8 cellular contexts compared by ENCODE assay signal in genomic region chr11:111565111-111565720, GRCh38. TPM values are rescaled to one million over a fixed set of nuclear protein-coding genes. Genes with fewer than 3 reads are reported as not detected.
DNase-seq lines count a peak whose midpoint lies in the region; ATAC-seq and TF ChIP-seq lines count a peak whose summit lies in the region.

No MANE protein-coding gene starts in this region.

- H3K4me1 ChIP-seq in adipocyte (ENCODE audit: control insufficient read depth, insufficient read depth, low read length) (peaks cover 25% of the 10 kb centered on the region), heart right ventricle (peaks cover 0 to 13% (median 0%) of the 10 kb centered on the region in 9 donors)

- no peak overlapping the region for H3K4me3 ChIP-seq in adipocyte (ENCODE audit: low read length)
- no peak overlapping the region for H3K4me3 ChIP-seq in heart right ventricle

- H3K36me3 ChIP-seq in adipocyte (ENCODE audit: control insufficient read depth, insufficient read depth, low read length, severe bottlenecking): peaks cover 4% of the 10 kb centered on the region
- peaks cover 0 to 8% (median 0%) of the 10 kb centered on the region in 9 donors for H3K36me3 ChIP-seq in heart right ventricle

- intact Hi-C loops in heart right ventricle (cut with DNase I): loop anchor here in 9 of 10 donors (1.0 to 10.0 kb wide), 7 partner anchors 210 to 280 kb away; no protein-coding TSS in a partner anchor
- intact Hi-C loops in sciatic nerve (cut with DNase I): loop anchor here (10.0 kb wide), 1 partner anchor 280 kb away; no protein-coding TSS in a partner anchor

- H3K27ac ChIP-seq in heart right ventricle: no peak overlapping the region

- H3K27me3 ChIP-seq in adipocyte (replicated peaks; ENCODE audit: control insufficient read depth, insufficient read depth, low read length) (no peaks in the 10 kb centered on the region), heart right ventricle (no peaks in the 10 kb centered on the region)

- WGBS in heart right ventricle, 2 donors: 68% methylated on average over 4 of the region's 4 CpGs

- peak; percentile 83 to 94 (median 93) for TF ChIP-seq CTCF in heart right ventricle (IDR thresholded peaks at IDR 0.05)

- no peak overlapping the region for H3K9ac ChIP-seq in adipocyte (ENCODE audit: low read length)

- ATAC-seq in heart right ventricle: peak in 7 of 8 donors; percentile 30 to 54 (median 39)
- peak; percentile 61 for ATAC-seq in sciatic nerve
- no peak for ATAC-seq in HG03196 (IDR thresholded peaks at IDR 0.05; ENCODE audit: unreplicated experiment)

- no peaks in the 10 kb centered on the region for H3K9me3 ChIP-seq in adipocyte (ENCODE audit: control insufficient read depth, low read length)
- no peaks in the 10 kb centered on the region for H3K9me3 ChIP-seq in heart right ventricle

- peak; percentile 65 for DNase-seq in GM03348 (ENCODE audit: low spot score)
- DNase-seq in NCI-H1417 (lab: John Stamatoyannopoulos, UW): peak; percentile 68 to 86 (median 76)
- peak; percentile 40 for DNase-seq in T follicular helper cell (ENCODE audit: low read depth)
- peak; percentile 93 for DNase-seq in adipocyte (ENCODE audit: low read depth)
- peak; percentile 18 to 79 for DNase-seq in heart right ventricle
- DNase-seq in sciatic nerve (ENCODE audit: low spot score): peak; percentile 81
- no peak for DNase-seq in HuH-7.5 (ENCODE audit: low spot score)

RNA-seq across cellular contexts. Expression of gene LAYN, which starts 24.7 kb away (rescaled TPM):
- total RNA-seq in heart right ventricle: 1 to 10 TPM; 1.8 to 4.9 (median 4.0) TPM
- 1 to 10 TPM; 1.6 to 4.4 TPM for polyA plus RNA-seq in heart right ventricle
- total RNA-seq in sciatic nerve: 11.0 TPM

RNA-seq across cellular contexts. Expression of gene SIK2, which starts 37.0 kb away (rescaled TPM):
- total RNA-seq in heart right ventricle: 10 to 100 TPM; 17.3 to 41.6 (median 30.8) TPM
- 10 to 100 TPM in 1 of 2 donors, 1 to 10 TPM in 1; 4.1 to 11.7 TPM for polyA plus RNA-seq in heart right ventricle
- total RNA-seq in sciatic nerve: 28.3 TPM

RNA-seq across cellular contexts. Expression of gene HOATZ, which starts 50.6 kb away (rescaled TPM):
- total RNA-seq in heart right ventricle (not detected), sciatic nerve (not detected)
- polyA plus RNA-seq in heart right ventricle: not detected

RNA-seq across cellular contexts. Expression of gene BTG4, which starts 53.0 kb away (rescaled TPM):
- total RNA-seq in heart right ventricle (not detected), sciatic nerve (not detected)
- polyA plus RNA-seq in heart right ventricle: not detected
